ENCODE assay signal across 8 cellular contexts in genomic region chr1:151327223-151327902, GRCh38. TPM values are rescaled to one million over a fixed set of nuclear protein-coding genes. Genes with fewer than 3 reads are reported as not detected.
DNase-seq lines count a peak whose midpoint lies in the region; ATAC-seq and TF ChIP-seq lines count a peak whose summit lies in the region.

Gene PI4KB, minus strand, starts transcription at chr1:151327416. Its CDS starts 10,935 bp downstream, at chr1:151316481.

- H3K9me3 ChIP-seq in mesodermal cell (ENCODE audit: control insufficient read depth, low read length): no peaks in the 10 kb centered on the region

- H3K36me3 ChIP-seq in mesodermal cell (ENCODE audit: control insufficient read depth, insufficient read depth, low read length): peaks cover 28% of the 10 kb centered on the region

- WGBS in mesodermal cell (ENCODE audit: insufficient coverage in 2 of 2), 2 experiments: 0% methylated on average over 28 to 29 of the region's 40 CpGs

- ATAC-seq in GM21447 (IDR thresholded peaks at IDR 0.05; ENCODE audit: unreplicated experiment): peak; percentile 82

- no peak for TF ChIP-seq CTCF in endothelial cell (IDR thresholded peaks at IDR 0.05; ENCODE audit: unreplicated experiment)

- peak within 1 kb of the TSS; percentile 70 to 99 (median 95) for H3K27ac Mint-ChIP-seq in IgD-negative memory B cell
- H3K27ac Mint-ChIP-seq in endothelial cell (ENCODE audit: unreplicated experiment): peak within 1 kb of the TSS; percentile 95

- peak; percentile 96 for DNase-seq in COLO668 (lab: John Stamatoyannopoulos, UW; ENCODE audit: unreplicated experiment)
- DNase-seq in OCI-M1 (lab: John Stamatoyannopoulos, UW): peak; percentile 99
- DNase-seq in activated T-cell treated with anti-CD3 and anti-CD28 coated beads for 1 hour (ENCODE audit: low read depth): peak; percentile 77
- peak; percentile 86 for DNase-seq in endothelial cell (ENCODE audit: low spot score)
- peak; percentile 45 for DNase-seq in stimulated activated CD8-positive, alpha-beta memory T cell treated with anti-CD3 and anti-CD28 coated beads, Interleukin-15, amount 100 ng/mL, for 24 hours (ENCODE audit: low read depth)

- H3K4me3 Mint-ChIP-seq in IgD-negative memory B cell (peak within 1 kb of the TSS; percentile 86 to 99 (median 94)), endothelial cell (ENCODE audit: unreplicated experiment) (peak within 1 kb of the TSS; percentile 97)

- H3K27ac ChIP-seq in mesodermal cell (ENCODE audit: low read depth, low read length, severe bottlenecking): peak within 1 kb of the TSS; percentile 98

- peak within 1 kb of the TSS; percentile 79 for H3K4me3 ChIP-seq in mesodermal cell (ENCODE audit: extremely low read depth, insufficient read depth, low read length, poor library complexity, severe bottlenecking)

- H3K36me3 Mint-ChIP-seq in IgD-negative memory B cell (no peaks in the 10 kb centered on the region), endothelial cell (ENCODE audit: low read depth, unreplicated experiment) (peaks cover 10% of the 10 kb centered on the region)

- H3K4me1 ChIP-seq in mesodermal cell (ENCODE audit: control insufficient read depth, insufficient read depth, low read length, poor library complexity, severe bottlenecking): peaks cover 13% of the 10 kb centered on the region

- H3K9me3 Mint-ChIP-seq in IgD-negative memory B cell (no peaks in the 10 kb centered on the region), endothelial cell (ENCODE audit: unreplicated experiment) (no peaks in the 10 kb centered on the region)

- no peaks in the 10 kb centered on the region for H3K27me3 Mint-ChIP-seq in IgD-negative memory B cell
- peaks cover 3% of the 10 kb centered on the region for H3K27me3 Mint-ChIP-seq in endothelial cell (ENCODE audit: unreplicated experiment)

- H3K4me1 Mint-ChIP-seq in IgD-negative memory B cell (peaks cover 26 to 32% (median 27%) of the 10 kb centered on the region in 3 donors), endothelial cell (ENCODE audit: unreplicated experiment) (peaks cover 21% of the 10 kb centered on the region)

RNA-seq across cellular contexts. Expression of gene PI4KB, which starts in this region (rescaled TPM):
- polyA plus RNA-seq in IgD-negative memory B cell: 67.9 TPM
- total RNA-seq in endothelial cell (ENCODE audit: unreplicated experiment): 50.3 TPM
- polyA plus RNA-seq in mesodermal cell (2013, experiment 1 of 2): 33.9 TPM
- polyA plus RNA-seq in mesodermal cell (2013, experiment 2 of 2): 31.7 TPM

Comparison
In these comparisons a context has a peak if more than half of its experiments do, and no peak if none do; other contexts are left out.
1. Peak in every context shown above with its lines: DNase-seq, ATAC-seq, H3K4me3 ChIP-seq and H3K27ac ChIP-seq.
2. DNase-seq: peak in every context shown above with its lines; median percentile 99 in OCI-M1; 96 in COLO668; 86 in endothelial cell; 77 in activated T-cell treated with anti-CD3 and anti-CD28 coated beads for 1 hour; 45 in stimulated activated CD8-positive, alpha-beta memory T cell treated with anti-CD3 and anti-CD28 coated beads, Interleukin-15, amount 100 ng/mL, for 24 hours.